ENCODE assay signal across 18 cellular contexts in genomic region chr3:32216172-32216783, GRCh38. TPM values are rescaled to one million over a fixed set of nuclear protein-coding genes. Genes with fewer than 3 reads are reported as not detected.
DNase-seq lines count a peak whose midpoint lies in the region; ATAC-seq and TF ChIP-seq lines count a peak whose summit lies in the region.
"Had no signal": no experiment of that assay in that cellular context is flagged by ENCODE, and none has a peak within 500 bp of the region (broad histone marks: within the 10 kb centered on the region; RNA-seq: fewer than 3 reads in every experiment).

No MANE protein-coding gene starts in this region.

- H3K27ac ChIP-seq in hepatocyte: peak overlapping the region; percentile 76
- H3K27ac ChIP-seq in uterus: no peak overlapping the region
- H3K27ac ChIP-seq: HL-60, KMS-11, Peyer's patch had no signal

- H4K20me1 ChIP-seq in hepatocyte (ENCODE audit: insufficient read depth, poor library complexity, severe bottlenecking): no peaks in the 10 kb centered on the region

- H3K9me3 ChIP-seq in hepatocyte (ENCODE audit: low read depth) (no peaks in the 10 kb centered on the region), uterus (no peaks in the 10 kb centered on the region)
- H3K9me3 ChIP-seq: SK-N-SH had no signal

- intact Hi-C loops in uterus (cut with DNase I; ENCODE audit: low total_unique reads): no loop called here
- intact Hi-C loops in posterior cingulate gyrus (cut with DNase I): no loop called here

- peak overlapping the region; percentile 61 for H3K4me2 ChIP-seq in hepatocyte
- H3K4me2 ChIP-seq: KMS-11, SK-N-SH had no signal

- H3K79me2 ChIP-seq in hepatocyte: no peaks in the 10 kb centered on the region

- peaks cover 39% of the 10 kb centered on the region for H3K4me1 Mint-ChIP-seq in progenitor cell of endocrine pancreas (ENCODE audit: low read depth)
- H3K4me1 Mint-ChIP-seq: B cell had no signal

- H3K27me3 ChIP-seq in hepatocyte (no peaks in the 10 kb centered on the region), uterus (no peaks in the 10 kb centered on the region)
- H3K27me3 ChIP-seq: Peyer's patch had no signal

- 38% methylated on average over 10 of the region's 10 CpGs for WGBS in hepatocyte (ENCODE audit: low lambda C conversion rate, missing lambda C conversion rate)

- H3K4me3 Mint-ChIP-seq in progenitor cell of endocrine pancreas (ENCODE audit: low read depth): peak overlapping the region; percentile 59
- H3K4me3 Mint-ChIP-seq: B cell; CD4-positive, alpha-beta T cell; HFFc6 had no signal

- H3K27me3 Mint-ChIP-seq in progenitor cell of endocrine pancreas: no peaks in the 10 kb centered on the region

- H3K4me1 ChIP-seq in hepatocyte (ENCODE audit: insufficient read depth) (peaks cover 16% of the 10 kb centered on the region), uterus (no peaks in the 10 kb centered on the region)
- H3K4me1 ChIP-seq: Peyer's patch had no signal

- TF ChIP-seq CTCF in hepatocyte (IDR thresholded peaks at IDR 0.05; ENCODE audit: poor library complexity) (no peak), progenitor cell of endocrine pancreas (IDR thresholded peaks at IDR 0.05; ENCODE audit: unreplicated experiment) (no peak), uterus (IDR thresholded peaks at IDR 0.05) (no peak)

- no peaks in the 10 kb centered on the region for H3K9me2 ChIP-seq in hepatocyte (replicated peaks; ENCODE audit: insufficient read depth)
- H3K9me2 ChIP-seq: SK-N-SH had no signal

- no peak overlapping the region for H2AFZ ChIP-seq in hepatocyte

- no peak for TF ChIP-seq POLR2A in uterus (IDR thresholded peaks at IDR 0.05)

- ATAC-seq in esophagus mucosa: no peak

- H3K4me3 ChIP-seq in hepatocyte (no peak overlapping the region), uterus (no peak overlapping the region)
- H3K4me3 ChIP-seq: Peyer's patch had no signal

- DNase-seq in DMS53 treated with DMSO at 0.1 percent for 48 hours (lab: John Stamatoyannopoulos, UW; ENCODE audit: unreplicated experiment) (peak; percentile 61), NCI-H526 treated with DMSO at 0.1 percent for 48 hours (lab: John Stamatoyannopoulos, UW) (peak; percentile 97), hepatocyte (ENCODE audit: low spot score) (peak; percentile 79), progenitor cell of endocrine pancreas (ENCODE audit: low spot score, unreplicated experiment) (peak; percentile 56), islet precursor cell (no peak), uterus (no peak), posterior cingulate gyrus (no peak)
- DNase-seq: CD4-positive, alpha-beta T cell; HFFc6; NCI-H2081; NCI-H226; Peyer's patch; Right ventricle myocardium superior; SK-N-SH had no signal

- H3K27ac Mint-ChIP-seq in progenitor cell of endocrine pancreas: peak overlapping the region; percentile 93
- H3K27ac Mint-ChIP-seq: B cell; CD4-positive, alpha-beta T cell; HFFc6 had no signal

- no peaks in the 10 kb centered on the region for H3K9me3 Mint-ChIP-seq in progenitor cell of endocrine pancreas (ENCODE audit: low read depth)

- H3K36me3 ChIP-seq in hepatocyte (replicated peaks; ENCODE audit: insufficient read depth, low read depth): no peaks in the 10 kb centered on the region
- H3K36me3 ChIP-seq in uterus: no peaks in the 10 kb centered on the region
- H3K36me3 ChIP-seq: Peyer's patch had no signal

- no peaks in the 10 kb centered on the region for H3K36me3 Mint-ChIP-seq in progenitor cell of endocrine pancreas (ENCODE audit: insufficient read depth)

RNA-seq across cellular contexts. Expression of gene CMTM8, which starts 22.2 kb away (rescaled TPM):
- total RNA-seq in hepatocyte (17.1 and 20.7 TPM in 2 replicates), progenitor cell of endocrine pancreas (33.8 and 39.1 TPM in 2 replicates), esophagus mucosa (1.00 TPM), uterus (1 to 10 TPM; 1.5 to 4.7 (median 2.5) TPM)
- polyA plus RNA-seq in hepatocyte: 23.9 and 34.1 TPM in 2 replicates
- total RNA-seq: HFFc6 had no signal

Comparison
In these comparisons a context has a peak if more than half of its experiments do, and no peak if none do; other contexts are left out.
1. DNase-seq: peak in DMS53 treated with DMSO at 0.1 percent for 48 hours (single experiment), NCI-H526 treated with DMSO at 0.1 percent for 48 hours (single experiment), hepatocyte (single experiment) and progenitor cell of endocrine pancreas (single experiment); none in islet precursor cell (single experiment), uterus (0 of 2) and posterior cingulate gyrus (0 of 10).